1 cellular context compared by ENCODE assay signal in genomic region chr12:55619352-55620138, GRCh38.
TF ChIP-seq lines count a peak whose summit lies in the region.

No MANE protein-coding gene starts in this region.

TF ChIP-seq in K562, 482 proteins besides CTCF, POLR2A, EP300 and RAD21 (continued from another document):
- TF ChIP-seq MGA (IDR thresholded peaks at IDR 0.05) (no peak; the same call in 1 of the 2 replicates), TEAD1 (CRISPR knock-in tag; IDR thresholded peaks at IDR 0.05) (peak; percentile 57 to 72; a peak in 2 of 4 replicates), KLF1 (tag; IDR thresholded peaks at IDR 0.05) (no peak), BRD9 (IDR thresholded peaks at IDR 0.05; ENCODE audit: low read depth, partially characterized antibody) (no peak), MAZ (CRISPR knock-in tag; conservative IDR thresholded peaks at IDR 0.05 in 1 of 2, IDR thresholded peaks at IDR 0.05 in 1 of 2) (peak in 1 of 2 experiments; percentile 58; a peak in 2 of 4 replicates), NKRF (IDR thresholded peaks at IDR 0.05; ENCODE audit: borderline replicate concordance) (no peak), ZNF785 (CRISPR knock-in tag; IDR thresholded peaks at IDR 0.05) (no peak), MYC (IDR thresholded peaks at IDR 0.05; ENCODE audit: low read depth, low read length) (peak; percentile 90), MYC (CRISPR knock-in tag; IDR thresholded peaks at IDR 0.05; ENCODE audit: borderline replicate concordance, low read depth) (no peak)
